8 cellular contexts compared by ENCODE assay signal in the genomic region with DNA sequence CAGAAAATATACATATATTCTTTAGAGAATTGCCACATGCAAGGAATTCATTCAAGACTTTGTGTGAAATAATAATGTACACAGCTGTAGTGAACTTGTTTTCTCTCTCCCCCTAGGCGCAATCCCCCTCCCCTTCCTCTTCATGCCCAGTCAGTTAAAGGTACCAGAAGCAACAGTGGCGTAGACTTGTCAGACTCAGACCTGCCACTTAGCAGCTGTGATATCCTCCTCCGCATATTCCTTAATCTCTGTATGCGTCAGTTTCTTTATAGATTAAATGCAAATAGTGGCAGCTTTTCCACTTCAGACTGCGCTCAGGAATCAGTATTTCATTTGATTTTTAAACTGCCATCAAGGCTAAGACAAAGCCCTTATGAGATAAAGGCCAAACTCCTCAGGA.
"Had no signal": no experiment of that assay in that cellular context is flagged by ENCODE, and none has a peak within 500 bp of the region (broad histone marks: within the 10 kb centered on the region; RNA-seq: fewer than 3 reads in every experiment).

No MANE protein-coding gene starts in this region.

- H3K36me3 ChIP-seq: HAP-1 had no signal

- H3K9me3 ChIP-seq: HAP-1 had no signal

- H3K4me3 ChIP-seq: GM23338, HAP-1 had no signal

- H2AFZ ChIP-seq: GM23338 had no signal

- DNase-seq: H7, HFFc6, KBM-7 had no signal

- FAIRE-seq: HepG2 had no signal

- ATAC-seq: GM23338, HCT116, HepG2 had no signal

- H3K27ac ChIP-seq: HL-60 had no signal

- H3K4me2 ChIP-seq: GM23338 had no signal

- H3K4me1 ChIP-seq: HAP-1 had no signal
